In genomic region chr9:99173570-99174504, GRCh38 we compare ENCODE assay signal across 11 cellular contexts. TPM values are rescaled to one million over a fixed set of nuclear protein-coding genes. Genes with fewer than 3 reads are reported as not detected.
DNase-seq lines count a peak whose midpoint lies in the region; ATAC-seq and TF ChIP-seq lines count a peak whose summit lies in the region.
"Had no signal": no experiment of that assay in that cellular context is flagged by ENCODE, and none has a peak within 500 bp of the region (broad histone marks: within the 10 kb centered on the region; RNA-seq: fewer than 3 reads in every experiment).

No MANE protein-coding gene starts in this region.

- CTCF ChIA-PET in PC-3 (lab: Charles Lee): no interaction called here
- CTCF ChIA-PET in CD4-positive, alpha-beta memory T cell (lab: Charles Lee; ENCODE audit: partially characterized antibody): interaction anchor here (1.0 to 4.3 kb wide), 3 partner anchors 11 kb away, joined by 3 to 40 read pairs (median 6); no protein-coding TSS in a partner anchor

- H3K9me3 Mint-ChIP-seq in progenitor cell of endocrine pancreas (ENCODE audit: low read depth): no peaks in the 10 kb centered on the region
- no peaks in the 10 kb centered on the region for H3K9me3 Mint-ChIP-seq in CD4-positive, alpha-beta memory T cell
- H3K9me3 Mint-ChIP-seq: activated CD4-positive, alpha-beta T cell treated with anti-CD3 and anti-CD28 coated beads, Interleukin-2, amount 10 ng/mL, durations not matched to agents 7 days and 5 days had no signal

- TF ChIP-seq EP300 in sigmoid colon (IDR thresholded peaks at IDR 0.05): no peak

- 27 to 75% methylated on average over 10 of the region's 10 CpGs for WGBS in sigmoid colon, 2 donors

- intact Hi-C loops in PC-3 (cut with micrococcal nuclease): no loop called here
- intact Hi-C loops in sigmoid colon (cut with DNase I): no loop called here
- intact Hi-C loops in CD4-positive, alpha-beta memory T cell (cut with micrococcal nuclease): no loop called here

- ATAC-seq in HG02642 (IDR thresholded peaks at IDR 0.05; ENCODE audit: poor library complexity, unreplicated experiment): peak; percentile 65
- 0 out of 2 replicates have a peak, but pooled peaks have one; percentile 31 for ATAC-seq in PC-3
- ATAC-seq: left cardiac atrium had no signal

- POLR2A ChIA-PET in PC-3 (lab: Charles Lee; ENCODE audit: unreplicated experiment): no interaction called here
- POLR2A ChIA-PET in CD4-positive, alpha-beta memory T cell (lab: Charles Lee; ENCODE audit: partially characterized antibody): no interaction called here

- H3K27me3 ChIP-seq in PC-3 (ENCODE audit: low read length) (no peaks in the 10 kb centered on the region), sigmoid colon (no peaks in the 10 kb centered on the region)
- no peaks in the 10 kb centered on the region for H3K27me3 ChIP-seq in CD4-positive, alpha-beta memory T cell (ENCODE audit: insufficient read depth, low read length)

- peak overlapping the region; percentile 80 for H3K27ac Mint-ChIP-seq in progenitor cell of endocrine pancreas
- no peak overlapping the region for H3K27ac Mint-ChIP-seq in CD4-positive, alpha-beta memory T cell
- H3K27ac Mint-ChIP-seq: activated CD4-positive, alpha-beta T cell treated with anti-CD3 and anti-CD28 coated beads, Interleukin-2, amount 10 ng/mL, durations not matched to agents 7 days and 5 days had no signal

- H3K4me1 ChIP-seq in PC-3 (ENCODE audit: insufficient read depth, low read length) (no peaks in the 10 kb centered on the region), sigmoid colon (peaks cover 0 to 12% (median 10%) of the 10 kb centered on the region in 4 donors)
- H3K4me1 ChIP-seq in CD4-positive, alpha-beta memory T cell (ENCODE audit: insufficient read depth, low read length): no peaks in the 10 kb centered on the region

- no peaks in the 10 kb centered on the region for H4K20me1 ChIP-seq in PC-3 (ENCODE audit: low read length)

- no peaks in the 10 kb centered on the region for H3K36me3 ChIP-seq in PC-3 (ENCODE audit: low read depth, low read length)
- no peaks in the 10 kb centered on the region for H3K36me3 ChIP-seq in sigmoid colon
- H3K36me3 ChIP-seq in CD4-positive, alpha-beta memory T cell (ENCODE audit: insufficient read depth, low read length): no peaks in the 10 kb centered on the region

- H3F3A ChIP-seq in PC-3 (ENCODE audit: low read length, unreplicated experiment): no peaks in the 10 kb centered on the region

- H3K4me1 Mint-ChIP-seq in progenitor cell of endocrine pancreas (ENCODE audit: low read depth): peaks cover 76% of the 10 kb centered on the region
- H3K4me1 Mint-ChIP-seq in CD4-positive, alpha-beta memory T cell: no peaks in the 10 kb centered on the region

- no peak overlapping the region for H3K27ac ChIP-seq in PC-3 (ENCODE audit: low read length)
- H3K27ac ChIP-seq in sigmoid colon: no peak overlapping the region
- H3K27ac ChIP-seq in CD4-positive, alpha-beta memory T cell (ENCODE audit: low read depth, low read length): no peak overlapping the region
- H3K27ac ChIP-seq: RWPE1 had no signal

- no peaks in the 10 kb centered on the region for H3K27me3 Mint-ChIP-seq in progenitor cell of endocrine pancreas
- peaks cover 5 to 6% of the 10 kb centered on the region in 2 donors for H3K27me3 Mint-ChIP-seq in CD4-positive, alpha-beta memory T cell
- H3K27me3 Mint-ChIP-seq: activated CD4-positive, alpha-beta T cell treated with anti-CD3 and anti-CD28 coated beads, Interleukin-2, amount 10 ng/mL, durations not matched to agents 7 days and 5 days had no signal

- H3K79me2 ChIP-seq in PC-3 (ENCODE audit: low read length): no peaks in the 10 kb centered on the region

- BruUV-seq in PC-3 (replicated peaks; lab: Mats Ljungman, UMichigan): no TSS peak

- TF ChIP-seq POLR2A in sigmoid colon (IDR thresholded peaks at IDR 0.05): no peak

- H2AFZ ChIP-seq in PC-3 (ENCODE audit: low read length): no peak overlapping the region

- no peak overlapping the region for H3K4me2 ChIP-seq in PC-3 (ENCODE audit: low read length)

- H3K9ac ChIP-seq in PC-3 (ENCODE audit: low read length): no peak overlapping the region

- H3K36me3 Mint-ChIP-seq in progenitor cell of endocrine pancreas (ENCODE audit: insufficient read depth): no peaks in the 10 kb centered on the region
- no peaks in the 10 kb centered on the region for H3K36me3 Mint-ChIP-seq in CD4-positive, alpha-beta memory T cell

- TF ChIP-seq CTCF in PC-3 (conservative IDR thresholded peaks at IDR 0.05; ENCODE audit: low read depth, low read length): no peak
- TF ChIP-seq CTCF in progenitor cell of endocrine pancreas (IDR thresholded peaks at IDR 0.05; ENCODE audit: unreplicated experiment): no peak
- TF ChIP-seq CTCF in sigmoid colon (IDR thresholded peaks at IDR 0.05): no peak

- H3K9me3 ChIP-seq in PC-3 (ENCODE audit: low read length) (no peaks in the 10 kb centered on the region), sigmoid colon (no peaks in the 10 kb centered on the region)
- no peaks in the 10 kb centered on the region for H3K9me3 ChIP-seq in CD4-positive, alpha-beta memory T cell (ENCODE audit: control insufficient read depth in 1 of 2, low read length in 2 of 2)

- peak overlapping the region; percentile 14 for H3K4me3 Mint-ChIP-seq in progenitor cell of endocrine pancreas (ENCODE audit: low read depth)
- no peak overlapping the region for H3K4me3 Mint-ChIP-seq in CD4-positive, alpha-beta memory T cell
- H3K4me3 Mint-ChIP-seq: activated CD4-positive, alpha-beta T cell treated with anti-CD3 and anti-CD28 coated beads, Interleukin-2, amount 10 ng/mL, durations not matched to agents 7 days and 5 days had no signal

- H3K4me3 ChIP-seq in PC-3 (ENCODE audit: low read length) (no peak overlapping the region), sigmoid colon (no peak overlapping the region)
- no peak overlapping the region for H3K4me3 ChIP-seq in CD4-positive, alpha-beta memory T cell (ENCODE audit: low read length in 2 of 2)

- DNase-seq in NCI-H2107 treated with DMSO at 0.1 percent for 48 hours (lab: John Stamatoyannopoulos, UW; ENCODE audit: unreplicated experiment): peak; percentile 2
- DNase-seq in NCI-H2107 (lab: John Stamatoyannopoulos, UW): no peak
- DNase-seq in PC-3: no peak
- no peak for DNase-seq in progenitor cell of endocrine pancreas (ENCODE audit: low spot score, unreplicated experiment)
- no peak for DNase-seq in sigmoid colon
- DNase-seq in CD4-positive, alpha-beta memory T cell: no peak
- no peak for DNase-seq in EL
- DNase-seq: activated CD4-positive, alpha-beta T cell treated with anti-CD3 and anti-CD28 coated beads, Interleukin-2, amount 10 ng/mL, durations not matched to agents 7 days and 5 days; left cardiac atrium had no signal

- no peaks in the 10 kb centered on the region for H3K9me2 ChIP-seq in PC-3 (replicated peaks; ENCODE audit: low read length)

RNA-seq across cellular contexts. Expression of gene ALG2, which starts 47.9 kb away (rescaled TPM):
- total RNA-seq in PC-3 (2014; rRNA removed) (32.9 and 33.2 TPM in 2 replicates), progenitor cell of endocrine pancreas (39.0 and 39.2 TPM in 2 replicates), sigmoid colon (10 to 100 TPM; 15.1 to 25.0 (median 18.8) TPM)
- 10 to 100 TPM in 1 of 3 donors, 1 to 10 TPM in 2; 8.4 to 24.2 (median 9.7) TPM for polyA plus RNA-seq in sigmoid colon
- total RNA-seq in CD4-positive, alpha-beta memory T cell: 10 to 100 TPM; 39.1 to 39.8 TPM
- 10 to 100 TPM; 35.3 to 36.8 TPM for polyA plus RNA-seq in CD4-positive, alpha-beta memory T cell

RNA-seq across cellular contexts. Expression of gene SEC61B, which starts 48.2 kb away (rescaled TPM):
- total RNA-seq in PC-3 (2014; rRNA removed) (91.3 and 107 TPM in 2 replicates), progenitor cell of endocrine pancreas (153 and 163 TPM in 2 replicates), sigmoid colon (10 to 100 TPM; 37.1 to 70.3 (median 49.9) TPM)
- 100 to 1,000 TPM; 286 to 343 (median 301) TPM for polyA plus RNA-seq in sigmoid colon
- 100 to 1,000 TPM; 101 to 106 TPM for total RNA-seq in CD4-positive, alpha-beta memory T cell
- 100 to 1,000 TPM; 389 to 532 TPM for polyA plus RNA-seq in CD4-positive, alpha-beta memory T cell
